Comparison of ENCODE assay signal across 1 cellular context in genomic region chr15:81391657-81392056, GRCh38.
TF ChIP-seq lines count a peak whose summit lies in the region.

No MANE protein-coding gene starts in this region.

TF ChIP-seq in liver, 16 proteins besides CTCF, POLR2A, EP300 and RAD21 (continued from another document):
- peak; percentile 44 for TF ChIP-seq ZBTB33 (IDR thresholded peaks at IDR 0.05)
- TF ChIP-seq HNF4A (conservative IDR thresholded peaks at IDR 0.05): peak; percentile 47 to 56
- peak; percentile 32 for TF ChIP-seq YY1 (IDR thresholded peaks at IDR 0.05)
- TF ChIP-seq, protein P1, sequence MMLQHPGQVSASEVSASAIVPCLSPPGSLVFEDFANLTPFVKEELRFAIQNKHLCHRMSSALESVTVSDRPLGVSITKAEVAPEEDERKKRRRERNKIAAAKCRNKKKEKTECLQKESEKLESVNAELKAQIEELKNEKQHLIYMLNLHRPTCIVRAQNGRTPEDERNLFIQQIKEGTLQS (IDR thresholded peaks at IDR 0.05): peak; percentile 55
